ENCODE assay signal across 1 cellular context in the genomic region with DNA sequence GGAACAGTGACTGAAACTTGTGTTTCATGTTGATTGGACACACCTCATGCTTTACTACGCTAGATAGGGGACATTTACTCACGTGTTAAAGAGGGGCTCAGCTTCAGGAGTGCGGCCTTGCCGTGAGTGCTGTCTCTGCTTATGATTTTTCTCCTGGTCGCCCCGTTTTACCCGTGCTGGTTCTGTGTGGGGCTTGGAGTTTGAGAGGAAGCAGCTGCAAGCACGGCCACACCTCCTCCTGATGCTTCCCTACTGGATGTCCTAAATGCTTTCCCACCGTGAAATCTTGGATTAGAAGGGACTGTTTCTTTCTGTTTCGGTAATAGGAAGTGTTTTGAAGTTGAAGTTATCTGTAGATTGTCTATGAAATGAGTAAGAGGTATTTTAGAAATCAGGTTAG.
TF ChIP-seq lines count a peak whose summit lies in the region.

No MANE protein-coding gene starts in this region.

TF ChIP-seq in SK-N-SH treated with all-trans-retinoic acid at 6 μM for 48 hours, 23 proteins besides CTCF, POLR2A, EP300 and RAD21 (continued from another document):
- TF ChIP-seq SNAI2 (CRISPR knock-in tag; IDR thresholded peaks at IDR 0.05) = no peak
